In the genomic region with DNA sequence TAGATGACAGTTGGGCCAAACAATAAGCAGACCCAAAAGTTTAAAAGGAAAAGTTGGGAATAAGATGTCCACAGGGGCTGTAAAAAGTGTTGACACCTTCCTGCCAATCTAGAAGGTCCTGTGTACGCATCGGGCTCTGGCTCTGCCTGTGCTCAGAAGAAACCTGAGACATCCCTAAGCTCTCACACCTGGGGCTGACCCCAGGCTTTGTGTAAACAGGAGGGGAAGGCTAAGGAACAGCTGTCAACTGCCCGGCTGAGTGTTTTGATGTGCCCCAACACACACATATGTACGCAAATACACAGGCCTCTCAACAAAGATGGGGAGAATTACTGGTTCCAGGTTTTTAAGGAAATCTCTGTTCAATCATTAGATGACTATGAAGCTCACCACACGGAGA, we compare ENCODE assay signal across 8 cellular contexts. TPM values are rescaled to one million over a fixed set of nuclear protein-coding genes. Genes with fewer than 3 reads are reported as not detected.
DNase-seq lines count a peak whose midpoint lies in the region; ATAC-seq and TF ChIP-seq lines count a peak whose summit lies in the region.

No MANE protein-coding gene starts in this region.

- DNase-seq in DMS53 treated with DMSO at 0.1 percent for 48 hours (lab: John Stamatoyannopoulos, UW; ENCODE audit: unreplicated experiment) (peak; percentile 100), NCI-H69 (lab: John Stamatoyannopoulos, UW) (peak; percentile 94), iPS DF 19.7 (ENCODE audit: low read depth, low spot score) (peak; percentile 35), testis (no peak), osteocyte (ENCODE audit: extremely low spot score, unreplicated experiment) (no peak)

- peaks cover 34% of the 10 kb centered on the region for H3K4me1 Mint-ChIP-seq in osteocyte (ENCODE audit: unreplicated experiment)

- H3K36me3 Mint-ChIP-seq in osteocyte (ENCODE audit: unreplicated experiment) = no peaks in the 10 kb centered on the region

- H3K27ac ChIP-seq in gastroesophageal sphincter = peak overlapping the region in 1 of 4 donors; percentile 41
- no peak overlapping the region for H3K27ac ChIP-seq in testis

- H3K4me1 ChIP-seq in gastroesophageal sphincter (peaks cover 13 to 43% (median 19%) of the 10 kb centered on the region in 3 donors), testis (peaks cover 16% of the 10 kb centered on the region)

- TF ChIP-seq CTCF in gastroesophageal sphincter (IDR thresholded peaks at IDR 0.05) (no peak), testis (IDR thresholded peaks at IDR 0.05) (no peak), osteocyte (IDR thresholded peaks at IDR 0.05) (no peak)

- no peak overlapping the region for H3K4me3 ChIP-seq in gastroesophageal sphincter
- H3K4me3 ChIP-seq in testis = no peak overlapping the region

- H3K27ac Mint-ChIP-seq in osteocyte (ENCODE audit: unreplicated experiment) = no peak overlapping the region

- TF ChIP-seq POLR2A in gastroesophageal sphincter (IDR thresholded peaks at IDR 0.05) (no peak), testis (IDR thresholded peaks at IDR 0.05) (no peak)

- H3K9me3 Mint-ChIP-seq in osteocyte (ENCODE audit: unreplicated experiment) = no peaks in the 10 kb centered on the region

- H3K36me3 ChIP-seq in gastroesophageal sphincter (no peaks in the 10 kb centered on the region), testis (ENCODE audit: low read depth, missing control alignments) (no peaks in the 10 kb centered on the region)

- intact Hi-C loops in testis (cut with DNase I; ENCODE audit: low total_unique reads) = no loop called here

- H3K27me3 ChIP-seq in gastroesophageal sphincter = no peaks in the 10 kb centered on the region
- H3K27me3 ChIP-seq in testis = no peaks in the 10 kb centered on the region

- WGBS in gastroesophageal sphincter (ENCODE audit: low coverage in 1 of 2), 2 donors = 31 to 46% methylated on average over 2 to 5 of the region's 5 CpGs
- 63 to 82% methylated on average over 5 of the region's 5 CpGs for WGBS in testis, 2 donors

- no peak for TF ChIP-seq EP300 in gastroesophageal sphincter (IDR thresholded peaks at IDR 0.05)

- H3K9me3 ChIP-seq in gastroesophageal sphincter = no peaks in the 10 kb centered on the region
- H3K9me3 ChIP-seq in testis = no peaks in the 10 kb centered on the region

- peak; percentile 62 for ATAC-seq in HG02885 (IDR thresholded peaks at IDR 0.05; ENCODE audit: poor library complexity, unreplicated experiment)
- no peak for ATAC-seq in gastroesophageal sphincter
- ATAC-seq in GM18861 (IDR thresholded peaks at IDR 0.05; ENCODE audit: unreplicated experiment) = no peak

- no peak overlapping the region for H3K4me3 Mint-ChIP-seq in osteocyte (ENCODE audit: unreplicated experiment)

- no peaks in the 10 kb centered on the region for H3K27me3 Mint-ChIP-seq in osteocyte (ENCODE audit: unreplicated experiment)

RNA-seq across cellular contexts. Expression of gene TMEM131, which starts 59.5 kb away (rescaled TPM):
- total RNA-seq in gastroesophageal sphincter = 10 to 100 TPM; 32.0 to 46.4 (median 33.9) TPM
- total RNA-seq in testis = 10 to 100 TPM; 49.6 to 54.8 TPM
- polyA plus RNA-seq in testis (ENCODE audit: insufficient read depth, low read depth, low replicate concordance) = 35.0 TPM
- 35.6 and 36.4 TPM in 2 replicates for total RNA-seq in osteocyte

Comparison
In these comparisons a context has a peak if more than half of its experiments do, and no peak if none do; other contexts are left out.
1. DNase-seq: peak in DMS53 treated with DMSO at 0.1 percent for 48 hours (single experiment), NCI-H69 (single experiment) and iPS DF 19.7 (single experiment); none in testis (single experiment) and osteocyte (single experiment).